In genomic region chr12:132702640-132703039, GRCh38 we compare ENCODE assay signal across 18 cellular contexts. TPM values are rescaled to one million over a fixed set of nuclear protein-coding genes. Genes with fewer than 3 reads are reported as not detected.
DNase-seq lines count a peak whose midpoint lies in the region; ATAC-seq and TF ChIP-seq lines count a peak whose summit lies in the region.
"Had no signal": no experiment of that assay in that cellular context is flagged by ENCODE, and none has a peak within 500 bp of the region (broad histone marks: within the 10 kb centered on the region; RNA-seq: fewer than 3 reads in every experiment).

No MANE protein-coding gene starts in this region.

- H2BK12ac ChIP-seq in mesenchymal stem cell (ENCODE audit: low read length in 2 of 2) = no peak overlapping the region

- H3K27ac ChIP-seq in RWPE1 = peak overlapping the region; percentile 8; the same call in 1 of the 2 replicates
- H3K27ac ChIP-seq in mesenchymal stem cell (ENCODE audit: low read length, poor library complexity, severe bottlenecking) = no peak overlapping the region
- H3K27ac ChIP-seq in breast epithelium = no peak overlapping the region
- H3K27ac ChIP-seq: adrenal gland, psoas muscle, uterus had no signal

- no peak overlapping the region for H3K18ac ChIP-seq in mesenchymal stem cell (ENCODE audit: low read depth in 1 of 2, low read length in 2 of 2)

- H4K91ac ChIP-seq in mesenchymal stem cell (ENCODE audit: low read length) = peak overlapping the region; percentile 45

- intact Hi-C loops in breast epithelium (cut with DNase I; ENCODE audit: low total_unique reads) = loop anchor here (1.0 kb wide), 1 partner anchor 11 kb away; no protein-coding TSS in a partner anchor

- H2BK120ac ChIP-seq in mesenchymal stem cell (ENCODE audit: low read depth, low read length) = no peak overlapping the region

- H2BK15ac ChIP-seq in mesenchymal stem cell (ENCODE audit: low read depth, poor library complexity, severe bottlenecking) = no peak overlapping the region

- H3K4me1 ChIP-seq in mesenchymal stem cell (ENCODE audit: control insufficient read depth, insufficient read depth, low read depth, low read length) (peaks cover 16% of the 10 kb centered on the region), breast epithelium (no peaks in the 10 kb centered on the region)
- H3K4me1 ChIP-seq: adrenal gland, psoas muscle, uterus had no signal

- H2AFZ ChIP-seq in mesenchymal stem cell (ENCODE audit: low read depth, low read length) = no peak overlapping the region

- no peak for DNase-seq in GM13976 (ENCODE audit: low spot score)
- DNase-seq in RWPE1 (ENCODE audit: low spot score) = no peak
- DNase-seq in mesenchymal stem cell = no peak
- DNase-seq in breast epithelium (ENCODE audit: low spot score in 2 of 2) = no peak
- no peak for DNase-seq in chondrocyte (ENCODE audit: low spot score)
- DNase-seq: activated CD4-positive, alpha-beta T cell treated with anti-CD3 and anti-CD28 coated beads, Interleukin-2, amount 50 U/mL, for 4 hours; activated CD8-positive, alpha-beta memory T cell treated with anti-CD3 and anti-CD28 coated beads, Interleukin-2, amount 50 U/mL, for 4 hours; adrenal gland; CD4-positive, CD25-positive, alpha-beta regulatory T cell; kidney glomerular epithelial cell; NCI-H1048; NCI-H187; NCI-H748 treated with DMSO at 0.1 percent for 48 hours; psoas muscle; T-helper 9 cell; uterus had no signal

- no peak overlapping the region for H3K4me2 ChIP-seq in mesenchymal stem cell (ENCODE audit: low read length, poor library complexity, severe bottlenecking)

- peaks cover 24 to 28% of the 10 kb centered on the region in 2 experiments for H3K36me3 ChIP-seq in mesenchymal stem cell (ENCODE audit: control insufficient read depth in 1 of 2, insufficient read depth in 2 of 2, low read depth in 1 of 2, low read length in 2 of 2)
- H3K36me3 ChIP-seq in breast epithelium = no peaks in the 10 kb centered on the region
- H3K36me3 ChIP-seq: adrenal gland, uterus had no signal

- no peaks in the 10 kb centered on the region for H3K9me3 ChIP-seq in mesenchymal stem cell (ENCODE audit: control insufficient read depth, low read length)
- no peaks in the 10 kb centered on the region for H3K9me3 ChIP-seq in breast epithelium
- H3K9me3 ChIP-seq: adrenal gland, psoas muscle, uterus had no signal

- H3K9ac ChIP-seq in mesenchymal stem cell (ENCODE audit: low read length) = no peak overlapping the region

- in situ Hi-C loops in GM13976 (cut with MboI; ENCODE audit: low sequenced_read_pairs, unreplicated experiment) = no loop called here

- H3K27ac Mint-ChIP-seq in chondrocyte (ENCODE audit: unreplicated experiment) = no peak overlapping the region

- no peak overlapping the region for H4K8ac ChIP-seq in mesenchymal stem cell (ENCODE audit: low read length)

- no peak overlapping the region for H2BK5ac ChIP-seq in mesenchymal stem cell (ENCODE audit: low read depth, low read length, poor library complexity, severe bottlenecking)

- H3K14ac ChIP-seq in mesenchymal stem cell (ENCODE audit: low read length in 2 of 2) = no peak overlapping the region

- H3K79me1 ChIP-seq in mesenchymal stem cell (replicated peaks; ENCODE audit: low read length, poor library complexity, severe bottlenecking) = peaks cover 7% of the 10 kb centered on the region

- peak overlapping the region in 1 of 2 experiments; percentile 36 for H3K4ac ChIP-seq in mesenchymal stem cell (ENCODE audit: low read depth in 1 of 2, low read length in 2 of 2)

- peak overlapping the region; percentile 9 for H2AK5ac ChIP-seq in mesenchymal stem cell (ENCODE audit: low read length, severe bottlenecking)

- peaks cover 12% of the 10 kb centered on the region for H3K36me3 Mint-ChIP-seq in chondrocyte (ENCODE audit: low read depth)

- H3K9me3 Mint-ChIP-seq in chondrocyte (ENCODE audit: low read depth) = no peaks in the 10 kb centered on the region

- peak; percentile 12 for TF ChIP-seq CTCF in GM13976 (IDR thresholded peaks at IDR 0.05; ENCODE audit: borderline replicate concordance, control extremely low read depth, extremely low read depth, insufficient read depth, missing control alignments)
- no peak for TF ChIP-seq CTCF in RWPE1 (conservative IDR thresholded peaks at IDR 0.05; ENCODE audit: low read depth)
- no peak for TF ChIP-seq CTCF in breast epithelium (IDR thresholded peaks at IDR 0.05)
- no peak for TF ChIP-seq CTCF in chondrocyte (IDR thresholded peaks at IDR 0.05)

- WGBS in mesenchymal stem cell = 88% methylated on average over 2 of the region's 4 CpGs

- CTCF ChIA-PET in RWPE1 (lab: Yijun Ruan, JAX) = interaction anchor here (0.6 to 0.7 kb wide), 2 partner anchors 15 to 176 kb away, joined by 3 read pairs; no protein-coding TSS in a partner anchor

- no peak overlapping the region for H3K4me3 Mint-ChIP-seq in chondrocyte (ENCODE audit: unreplicated experiment)
- H3K4me3 Mint-ChIP-seq: CD4-positive, CD25-positive, alpha-beta regulatory T cell had no signal

- peaks cover 6% of the 10 kb centered on the region for H3K4me1 Mint-ChIP-seq in chondrocyte (ENCODE audit: low read depth)

- POLR2A ChIA-PET in RWPE1 (lab: Yijun Ruan, JAX; ENCODE audit: low non-redundant PET) = no interaction called here

- no peak overlapping the region for H3K23ac ChIP-seq in mesenchymal stem cell (ENCODE audit: low read length in 2 of 2)

- no peak overlapping the region for H3K4me3 ChIP-seq in mesenchymal stem cell (ENCODE audit: insufficient read depth in 1 of 2, low read depth in 1 of 2, low read length in 2 of 2)
- H3K4me3 ChIP-seq in breast epithelium = no peak overlapping the region
- H3K4me3 ChIP-seq: adrenal gland, lung, psoas muscle, uterus had no signal

- no peaks in the 10 kb centered on the region for H3K27me3 ChIP-seq in mesenchymal stem cell (ENCODE audit: control insufficient read depth in 1 of 2, insufficient read depth in 1 of 2, low read length in 2 of 2)
- no peaks in the 10 kb centered on the region for H3K27me3 ChIP-seq in breast epithelium
- H3K27me3 ChIP-seq: adrenal gland, uterus had no signal

- no peaks in the 10 kb centered on the region for H3K27me3 Mint-ChIP-seq in chondrocyte (ENCODE audit: low read depth)
- H3K27me3 Mint-ChIP-seq: CD4-positive, CD25-positive, alpha-beta regulatory T cell had no signal

- TF ChIP-seq POLR2A in breast epithelium (IDR thresholded peaks at IDR 0.05) = no peak

- ATAC-seq in GM21528 (IDR thresholded peaks at IDR 0.05; ENCODE audit: low FRiP score, unreplicated experiment) = no peak

RNA-seq across cellular contexts. Expression of gene PGAM5, which starts 8.0 kb away (rescaled TPM):
- 13.1 TPM for polyA plus RNA-seq in mesenchymal stem cell (2013, experiment 1 of 2)
- 13.1 TPM for polyA plus RNA-seq in mesenchymal stem cell (2013, experiment 2 of 2)
- total RNA-seq in breast epithelium = 10 to 100 TPM; 20.2 to 38.0 (median 22.8) TPM
- 18.8 to 22.1 TPM (median 19.9 TPM) in 3 replicates for total RNA-seq in chondrocyte

RNA-seq across cellular contexts. Expression of gene PXMP2, which starts 15.3 kb away (rescaled TPM):
- 15.3 TPM for polyA plus RNA-seq in mesenchymal stem cell (2013, experiment 1 of 2)
- 15.8 TPM for polyA plus RNA-seq in mesenchymal stem cell (2013, experiment 2 of 2)
- 10 to 100 TPM; 29.0 to 50.9 (median 31.8) TPM for total RNA-seq in breast epithelium
- total RNA-seq in chondrocyte = 18.5 to 19.5 TPM (median 19.0 TPM) in 3 replicates

RNA-seq across cellular contexts. Expression of gene POLE, which starts 15.5 kb away (rescaled TPM):
- polyA plus RNA-seq in mesenchymal stem cell (2013, experiment 1 of 2) = 4.5 TPM
- polyA plus RNA-seq in mesenchymal stem cell (2013, experiment 2 of 2) = 3.9 TPM
- total RNA-seq in breast epithelium (10 to 100 TPM; 36.5 to 51.5 (median 43.5) TPM), chondrocyte (44.7 to 65.7 TPM (median 48.0 TPM) in 3 replicates)

RNA-seq across cellular contexts. Expression of gene ANKLE2, which starts 59.0 kb away (rescaled TPM):
- 32.8 TPM for polyA plus RNA-seq in mesenchymal stem cell (2013, experiment 1 of 2)
- 33.6 TPM for polyA plus RNA-seq in mesenchymal stem cell (2013, experiment 2 of 2)
- 10 to 100 TPM; 64.2 to 75.4 (median 73.5) TPM for total RNA-seq in breast epithelium
- total RNA-seq in chondrocyte = 94.7 to 96.4 TPM (median 95.9 TPM) in 3 replicates
